19 cellular contexts compared by ENCODE assay signal in the genomic region with DNA sequence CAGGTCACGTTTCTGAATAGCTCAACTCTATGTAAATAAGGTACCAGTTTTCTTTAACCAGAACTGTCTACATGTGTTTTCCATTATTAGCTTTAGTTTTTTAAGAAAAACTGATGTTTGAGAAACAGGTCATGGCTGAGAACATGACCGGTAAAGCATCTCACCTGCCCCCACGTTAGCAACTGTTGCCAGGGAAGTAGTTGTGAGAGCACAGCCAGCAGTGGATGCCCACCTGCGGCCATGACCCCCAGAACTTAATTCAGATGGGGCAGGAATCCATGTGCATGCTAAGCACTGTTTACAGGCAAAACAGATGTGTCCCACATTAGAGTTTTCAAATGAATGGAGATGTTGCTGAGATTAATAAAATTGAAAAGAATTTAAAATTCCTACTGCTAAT.
DNase-seq lines count a peak whose midpoint lies in the region; ATAC-seq and TF ChIP-seq lines count a peak whose summit lies in the region.
"Had no signal": no experiment of that assay in that cellular context is flagged by ENCODE, and none has a peak within 500 bp of the region (broad histone marks: within the 10 kb centered on the region; RNA-seq: fewer than 3 reads in every experiment).

No MANE protein-coding gene starts in this region.

- peaks cover 2% of the 10 kb centered on the region for H3K36me3 ChIP-seq in cardiac muscle cell
- peaks cover 34% of the 10 kb centered on the region for H3K36me3 ChIP-seq in osteoblast (ENCODE audit: insufficient read depth, low read length)

- TF ChIP-seq CTCF in cardiac muscle cell (IDR thresholded peaks at IDR 0.05; ENCODE audit: low read depth, low read length) (no peak), osteoblast (IDR thresholded peaks at IDR 0.05; ENCODE audit: extremely low read depth, low read depth, low read length) (no peak)

- POLR2A ChIA-PET in activated CD8-positive, alpha-beta T cell treated with anti-CD3 and anti-CD28 coated beads, Interleukin-2, amount 10 ng/mL, durations not matched to agents 7 days and 5 days (lab: Charles Lee): no interaction called here

- intact Hi-C loops in Right ventricle myocardium inferior (cut with DNase I): no loop called here

- H2AFZ ChIP-seq in osteoblast (ENCODE audit: low read length): no peak overlapping the region

- no peak overlapping the region for H3K4me3 Mint-ChIP-seq in effector memory CD8-positive, alpha-beta T cell
- no peak overlapping the region for H3K4me3 Mint-ChIP-seq in activated CD8-positive, alpha-beta T cell treated with anti-CD3 and anti-CD28 coated beads, Interleukin-2, amount 10 ng/mL, durations not matched to agents 7 days and 5 days

- peak overlapping the region; percentile 55 for H3K27ac ChIP-seq in cardiac muscle cell
- peak overlapping the region; percentile 63 for H3K27ac ChIP-seq in osteoblast (ENCODE audit: low read depth, low read length)
- H3K27ac ChIP-seq: HL-60 had no signal

- H4K20me1 ChIP-seq in osteoblast (ENCODE audit: insufficient read depth, low read length): peaks cover 18% of the 10 kb centered on the region

- H3K27ac Mint-ChIP-seq in effector memory CD8-positive, alpha-beta T cell: peak overlapping the region; percentile 14 to 23
- no peak overlapping the region for H3K27ac Mint-ChIP-seq in activated CD8-positive, alpha-beta T cell treated with anti-CD3 and anti-CD28 coated beads, Interleukin-2, amount 10 ng/mL, durations not matched to agents 7 days and 5 days

- H3K79me2 ChIP-seq in osteoblast (ENCODE audit: insufficient read depth, low read length): peaks cover 96% of the 10 kb centered on the region

- peaks cover 16 to 33% of the 10 kb centered on the region in 2 donors for H3K4me1 Mint-ChIP-seq in effector memory CD8-positive, alpha-beta T cell (ENCODE audit: low read depth in 2 of 2)
- no peaks in the 10 kb centered on the region for H3K4me1 Mint-ChIP-seq in activated CD8-positive, alpha-beta T cell treated with anti-CD3 and anti-CD28 coated beads, Interleukin-2, amount 10 ng/mL, durations not matched to agents 7 days and 5 days (ENCODE audit: low read depth)

- peaks cover 3% of the 10 kb centered on the region for H3K4me1 ChIP-seq in cardiac muscle cell (ENCODE audit: low read depth)
- peaks cover 26% of the 10 kb centered on the region for H3K4me1 ChIP-seq in osteoblast (ENCODE audit: insufficient read depth, low read length)

- no peaks in the 10 kb centered on the region for H3K27me3 ChIP-seq in cardiac muscle cell
- no peaks in the 10 kb centered on the region for H3K27me3 ChIP-seq in osteoblast (ENCODE audit: insufficient read depth, low read length)
- H3K27me3 ChIP-seq: BLaER1 had no signal

- H3K27me3 Mint-ChIP-seq in effector memory CD8-positive, alpha-beta T cell: no peaks in the 10 kb centered on the region
- H3K27me3 Mint-ChIP-seq in activated CD8-positive, alpha-beta T cell treated with anti-CD3 and anti-CD28 coated beads, Interleukin-2, amount 10 ng/mL, durations not matched to agents 7 days and 5 days (ENCODE audit: low read depth): no peaks in the 10 kb centered on the region
- H3K27me3 Mint-ChIP-seq: IgD-negative memory B cell had no signal

- in situ Hi-C loops in KBM-7 (cut with MboI; ENCODE audit: low pct_unique_long_range_greater_than_20kb, low sequenced_read_pairs): no loop called here

- no peak overlapping the region for H3K4me2 ChIP-seq in osteoblast (ENCODE audit: insufficient read depth, low read length)

- no peak overlapping the region for H3K4me3 ChIP-seq in cardiac muscle cell
- no peak overlapping the region for H3K4me3 ChIP-seq in osteoblast (ENCODE audit: insufficient read depth, low read length)
- H3K4me3 ChIP-seq: BLaER1 had no signal

- DNase-seq in cardiac muscle cell (ENCODE audit: low read depth in 1 of 2, low spot score in 1 of 2) (no peak), Right ventricle myocardium inferior (ENCODE audit: missing footprints) (no peak), osteoblast (ENCODE audit: insufficient read length, low spot score, missing footprints) (no peak), ureter (ENCODE audit: low spot score) (no peak), KBM-7 (no peak)
- no peak for DNase-seq in effector memory CD8-positive, alpha-beta T cell
- DNase-seq in activated CD8-positive, alpha-beta T cell treated with anti-CD3 and anti-CD28 coated beads, Interleukin-2, amount 10 ng/mL, durations not matched to agents 7 days and 5 days: no peak
- no peak for DNase-seq in activated CD4-positive, alpha-beta T cell treated with anti-CD3 and anti-CD28 coated beads for 1 hour
- DNase-seq: DND-41, NCI-H1417, NCI-H187 treated with DMSO at 0.1 percent for 48 hours, NCI-H345, NCI-H69, OCI-M1, RPMI8226 had no signal

- CTCF ChIA-PET in activated CD8-positive, alpha-beta T cell treated with anti-CD3 and anti-CD28 coated beads, Interleukin-2, amount 10 ng/mL, durations not matched to agents 7 days and 5 days (lab: Charles Lee): no interaction called here

- H3K9me3 ChIP-seq in cardiac muscle cell (ENCODE audit: low read depth) (no peaks in the 10 kb centered on the region), osteoblast (ENCODE audit: low read depth, low read length) (no peaks in the 10 kb centered on the region)
- H3K9me3 ChIP-seq: BLaER1 had no signal

- ATAC-seq in Right ventricle myocardium inferior: no peak
- ATAC-seq in effector memory CD8-positive, alpha-beta T cell (replicated peaks): no peak
- ATAC-seq in activated CD8-positive, alpha-beta T cell treated with anti-CD3 and anti-CD28 coated beads, Interleukin-2, amount 10 ng/mL, durations not matched to agents 7 days and 5 days: no peak
- ATAC-seq: HCT116 had no signal

- no peaks in the 10 kb centered on the region for H3K9me3 Mint-ChIP-seq in effector memory CD8-positive, alpha-beta T cell
- H3K9me3 Mint-ChIP-seq in activated CD8-positive, alpha-beta T cell treated with anti-CD3 and anti-CD28 coated beads, Interleukin-2, amount 10 ng/mL, durations not matched to agents 7 days and 5 days (ENCODE audit: insufficient read depth): no peaks in the 10 kb centered on the region
- H3K9me3 Mint-ChIP-seq: IgD-negative memory B cell had no signal

- peaks cover 4% of the 10 kb centered on the region for H3K36me3 Mint-ChIP-seq in effector memory CD8-positive, alpha-beta T cell (ENCODE audit: insufficient read depth)
- H3K36me3 Mint-ChIP-seq in activated CD8-positive, alpha-beta T cell treated with anti-CD3 and anti-CD28 coated beads, Interleukin-2, amount 10 ng/mL, durations not matched to agents 7 days and 5 days (ENCODE audit: low read depth): peaks cover 7% of the 10 kb centered on the region
